ENCODE assay signal across 1 cellular context in the genomic region with DNA sequence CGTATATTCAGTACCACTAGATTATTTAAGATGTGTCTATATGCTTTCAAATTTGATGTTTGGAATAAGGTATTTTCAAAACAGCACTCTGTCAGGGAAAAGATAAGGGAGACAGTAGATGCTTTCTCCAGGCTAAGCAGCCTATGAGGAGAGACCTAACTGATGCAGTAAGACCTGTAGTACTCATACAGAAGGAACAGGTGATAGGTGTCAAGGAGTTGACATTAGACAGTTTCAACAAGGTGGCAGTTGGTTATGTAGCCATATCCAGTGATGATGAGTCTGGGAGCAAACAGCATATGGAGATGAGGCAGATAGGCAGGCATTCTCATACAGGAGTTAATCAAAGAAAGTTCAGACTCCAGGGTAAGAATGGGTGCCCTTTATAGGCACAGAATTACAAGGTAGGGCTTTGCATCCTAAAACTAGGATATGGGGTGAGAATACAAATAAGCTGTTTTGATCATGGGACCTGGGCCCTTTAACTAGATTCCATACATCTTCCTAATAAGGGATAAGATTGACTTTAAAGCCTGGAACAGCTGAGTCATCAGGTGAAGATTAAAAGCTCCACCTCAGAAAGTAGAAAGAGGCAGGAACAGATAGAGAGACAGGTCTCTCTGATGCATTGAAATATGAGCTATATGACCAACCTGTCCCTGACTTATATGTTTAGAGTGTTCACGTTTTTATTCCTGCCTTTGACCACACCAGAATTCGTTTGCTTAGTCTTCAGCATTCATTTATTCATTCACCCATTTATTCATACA.
TF ChIP-seq lines count a peak whose summit lies in the region.

No MANE protein-coding gene starts in this region.

TF ChIP-seq in K562, 482 proteins besides CTCF, POLR2A, EP300 and RAD21 (continued from another document and continues in another):
- TF ChIP-seq, protein P1, sequence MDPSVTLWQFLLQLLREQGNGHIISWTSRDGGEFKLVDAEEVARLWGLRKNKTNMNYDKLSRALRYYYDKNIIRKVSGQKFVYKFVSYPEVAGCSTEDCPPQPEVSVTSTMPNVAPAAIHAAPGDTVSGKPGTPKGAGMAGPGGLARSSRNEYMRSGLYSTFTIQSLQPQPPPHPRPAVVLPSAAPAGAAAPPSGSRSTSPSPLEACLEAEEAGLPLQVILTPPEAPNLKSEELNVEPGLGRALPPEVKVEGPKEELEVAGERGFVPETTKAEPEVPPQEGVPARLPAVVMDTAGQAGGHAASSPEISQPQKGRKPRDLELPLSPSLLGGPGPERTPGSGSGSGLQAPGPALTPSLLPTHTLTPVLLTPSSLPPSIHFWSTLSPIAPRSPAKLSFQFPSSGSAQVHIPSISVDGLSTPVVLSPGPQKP (CRISPR knock-in tag; IDR thresholded peaks at IDR 0.05) = no peak
- TF ChIP-seq, protein P2, sequence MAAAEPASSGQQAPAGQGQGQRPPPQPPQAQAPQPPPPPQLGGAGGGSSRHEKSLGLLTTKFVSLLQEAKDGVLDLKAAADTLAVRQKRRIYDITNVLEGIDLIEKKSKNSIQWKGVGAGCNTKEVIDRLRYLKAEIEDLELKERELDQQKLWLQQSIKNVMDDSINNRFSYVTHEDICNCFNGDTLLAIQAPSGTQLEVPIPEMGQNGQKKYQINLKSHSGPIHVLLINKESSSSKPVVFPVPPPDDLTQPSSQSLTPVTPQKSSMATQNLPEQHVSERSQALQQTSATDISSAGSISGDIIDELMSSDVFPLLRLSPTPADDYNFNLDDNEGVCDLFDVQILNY (CRISPR knock-in tag; IDR thresholded peaks at IDR 0.05) = no peak
- TF ChIP-seq ZSCAN32 (CRISPR knock-in tag; IDR thresholded peaks at IDR 0.05) (no peak), HIVEP1 (CRISPR knock-in tag; IDR thresholded peaks at IDR 0.05) (no peak), JUND (IDR thresholded peaks at IDR 0.05; ENCODE audit: borderline replicate concordance, low read depth, low read length) (peak; percentile 44; the same call in 1 of the 2 replicates), JUND (tag; IDR thresholded peaks at IDR 0.05; ENCODE audit: borderline replicate concordance, low read depth, low read length) (peak; percentile 54; the same call in 1 of the 3 replicates), PML (IDR thresholded peaks at IDR 0.05; ENCODE audit: low read length) (no peak), TCF7L2 (IDR thresholded peaks at IDR 0.05; ENCODE audit: low read depth, low read length) (no peak), SPI1 (IDR thresholded peaks at IDR 0.05; ENCODE audit: borderline replicate concordance, low read depth, low read length) (no peak), GABPB2 (CRISPR knock-in tag; conservative IDR thresholded peaks at IDR 0.05) (no peak), KDM1A (IDR thresholded peaks at IDR 0.05) (no peak), HMGN3 (IDR thresholded peaks at IDR 0.05; ENCODE audit: borderline replicate concordance, extremely low read depth, insufficient read length, low read depth, low read length) (no peak), CCNT2 (IDR thresholded peaks at IDR 0.05; ENCODE audit: borderline replicate concordance, extremely low read depth, insufficient read length, low read depth, low read length) (no peak), ZNF197 (CRISPR knock-in tag; IDR thresholded peaks at IDR 0.05; ENCODE audit: low read depth) (no peak), MAFG (tag; conservative IDR thresholded peaks at IDR 0.05) (peak; percentile 91), SMC3 (conservative IDR thresholded peaks at IDR 0.05; ENCODE audit: insufficient read depth, low read depth, low read length) (no peak), SMAD4 (CRISPR knock-in tag; conservative IDR thresholded peaks at IDR 0.05) (no peak), C11orf30 (IDR thresholded peaks at IDR 0.05; ENCODE audit: low read depth) (peak; percentile 90), ZNF778 (CRISPR knock-in tag; IDR thresholded peaks at IDR 0.05) (no peak), BRD4 (IDR thresholded peaks at IDR 0.05) (no peak), FOSL1 (tag; conservative IDR thresholded peaks at IDR 0.05) (peak; percentile 81), ZBTB8A (IDR thresholded peaks at IDR 0.05; ENCODE audit: partially characterized antibody) (no peak)
- TF ChIP-seq, protein P3, sequence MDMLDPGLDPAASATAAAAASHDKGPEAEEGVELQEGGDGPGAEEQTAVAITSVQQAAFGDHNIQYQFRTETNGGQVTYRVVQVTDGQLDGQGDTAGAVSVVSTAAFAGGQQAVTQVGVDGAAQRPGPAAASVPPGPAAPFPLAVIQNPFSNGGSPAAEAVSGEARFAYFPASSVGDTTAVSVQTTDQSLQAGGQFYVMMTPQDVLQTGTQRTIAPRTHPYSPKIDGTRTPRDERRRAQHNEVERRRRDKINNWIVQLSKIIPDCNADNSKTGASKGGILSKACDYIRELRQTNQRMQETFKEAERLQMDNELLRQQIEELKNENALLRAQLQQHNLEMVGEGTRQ (CRISPR knock-in tag; IDR thresholded peaks at IDR 0.05) = no peak
- TF ChIP-seq, protein P4, sequence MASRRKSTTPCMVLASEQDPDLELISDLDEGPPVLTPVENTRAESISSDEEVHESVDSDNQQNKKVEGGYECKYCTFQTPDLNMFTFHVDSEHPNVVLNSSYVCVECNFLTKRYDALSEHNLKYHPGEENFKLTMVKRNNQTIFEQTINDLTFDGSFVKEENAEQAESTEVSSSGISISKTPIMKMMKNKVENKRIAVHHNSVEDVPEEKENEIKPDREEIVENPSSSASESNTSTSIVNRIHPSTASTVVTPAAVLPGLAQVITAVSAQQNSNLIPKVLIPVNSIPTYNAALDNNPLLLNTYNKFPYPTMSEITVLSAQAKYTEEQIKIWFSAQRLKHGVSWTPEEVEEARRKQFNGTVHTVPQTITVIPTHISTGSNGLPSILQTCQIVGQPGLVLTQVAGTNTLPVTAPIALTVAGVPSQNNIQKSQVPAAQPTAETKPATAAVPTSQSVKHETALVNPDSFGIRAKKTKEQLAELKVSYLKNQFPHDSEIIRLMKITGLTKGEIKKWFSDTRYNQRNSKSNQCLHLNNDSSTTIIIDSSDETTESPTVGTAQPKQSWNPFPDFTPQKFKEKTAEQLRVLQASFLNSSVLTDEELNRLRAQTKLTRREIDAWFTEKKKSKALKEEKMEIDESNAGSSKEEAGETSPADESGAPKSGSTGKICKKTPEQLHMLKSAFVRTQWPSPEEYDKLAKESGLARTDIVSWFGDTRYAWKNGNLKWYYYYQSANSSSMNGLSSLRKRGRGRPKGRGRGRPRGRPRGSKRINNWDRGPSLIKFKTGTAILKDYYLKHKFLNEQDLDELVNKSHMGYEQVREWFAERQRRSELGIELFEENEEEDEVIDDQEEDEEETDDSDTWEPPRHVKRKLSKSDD (conservative IDR thresholded peaks at IDR 0.05; ENCODE audit: low read length) = no peak
- TF ChIP-seq, protein P5, sequence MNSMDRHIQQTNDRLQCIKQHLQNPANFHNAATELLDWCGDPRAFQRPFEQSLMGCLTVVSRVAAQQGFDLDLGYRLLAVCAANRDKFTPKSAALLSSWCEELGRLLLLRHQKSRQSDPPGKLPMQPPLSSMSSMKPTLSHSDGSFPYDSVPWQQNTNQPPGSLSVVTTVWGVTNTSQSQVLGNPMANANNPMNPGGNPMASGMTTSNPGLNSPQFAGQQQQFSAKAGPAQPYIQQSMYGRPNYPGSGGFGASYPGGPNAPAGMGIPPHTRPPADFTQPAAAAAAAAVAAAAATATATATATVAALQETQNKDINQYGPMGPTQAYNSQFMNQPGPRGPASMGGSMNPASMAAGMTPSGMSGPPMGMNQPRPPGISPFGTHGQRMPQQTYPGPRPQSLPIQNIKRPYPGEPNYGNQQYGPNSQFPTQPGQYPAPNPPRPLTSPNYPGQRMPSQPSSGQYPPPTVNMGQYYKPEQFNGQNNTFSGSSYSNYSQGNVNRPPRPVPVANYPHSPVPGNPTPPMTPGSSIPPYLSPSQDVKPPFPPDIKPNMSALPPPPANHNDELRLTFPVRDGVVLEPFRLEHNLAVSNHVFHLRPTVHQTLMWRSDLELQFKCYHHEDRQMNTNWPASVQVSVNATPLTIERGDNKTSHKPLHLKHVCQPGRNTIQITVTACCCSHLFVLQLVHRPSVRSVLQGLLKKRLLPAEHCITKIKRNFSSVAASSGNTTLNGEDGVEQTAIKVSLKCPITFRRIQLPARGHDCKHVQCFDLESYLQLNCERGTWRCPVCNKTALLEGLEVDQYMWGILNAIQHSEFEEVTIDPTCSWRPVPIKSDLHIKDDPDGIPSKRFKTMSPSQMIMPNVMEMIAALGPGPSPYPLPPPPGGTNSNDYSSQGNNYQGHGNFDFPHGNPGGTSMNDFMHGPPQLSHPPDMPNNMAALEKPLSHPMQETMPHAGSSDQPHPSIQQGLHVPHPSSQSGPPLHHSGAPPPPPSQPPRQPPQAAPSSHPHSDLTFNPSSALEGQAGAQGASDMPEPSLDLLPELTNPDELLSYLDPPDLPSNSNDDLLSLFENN (IDR thresholded peaks at IDR 0.05; ENCODE audit: low read depth in 2 of 2, low read length in 2 of 2) = no peak
- TF ChIP-seq, protein P6, sequence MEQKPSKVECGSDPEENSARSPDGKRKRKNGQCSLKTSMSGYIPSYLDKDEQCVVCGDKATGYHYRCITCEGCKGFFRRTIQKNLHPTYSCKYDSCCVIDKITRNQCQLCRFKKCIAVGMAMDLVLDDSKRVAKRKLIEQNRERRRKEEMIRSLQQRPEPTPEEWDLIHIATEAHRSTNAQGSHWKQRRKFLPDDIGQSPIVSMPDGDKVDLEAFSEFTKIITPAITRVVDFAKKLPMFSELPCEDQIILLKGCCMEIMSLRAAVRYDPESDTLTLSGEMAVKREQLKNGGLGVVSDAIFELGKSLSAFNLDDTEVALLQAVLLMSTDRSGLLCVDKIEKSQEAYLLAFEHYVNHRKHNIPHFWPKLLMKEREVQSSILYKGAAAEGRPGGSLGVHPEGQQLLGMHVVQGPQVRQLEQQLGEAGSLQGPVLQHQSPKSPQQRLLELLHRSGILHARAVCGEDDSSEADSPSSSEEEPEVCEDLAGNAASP (IDR thresholded peaks at IDR 0.05) = no peak
- TF ChIP-seq, protein P7, sequence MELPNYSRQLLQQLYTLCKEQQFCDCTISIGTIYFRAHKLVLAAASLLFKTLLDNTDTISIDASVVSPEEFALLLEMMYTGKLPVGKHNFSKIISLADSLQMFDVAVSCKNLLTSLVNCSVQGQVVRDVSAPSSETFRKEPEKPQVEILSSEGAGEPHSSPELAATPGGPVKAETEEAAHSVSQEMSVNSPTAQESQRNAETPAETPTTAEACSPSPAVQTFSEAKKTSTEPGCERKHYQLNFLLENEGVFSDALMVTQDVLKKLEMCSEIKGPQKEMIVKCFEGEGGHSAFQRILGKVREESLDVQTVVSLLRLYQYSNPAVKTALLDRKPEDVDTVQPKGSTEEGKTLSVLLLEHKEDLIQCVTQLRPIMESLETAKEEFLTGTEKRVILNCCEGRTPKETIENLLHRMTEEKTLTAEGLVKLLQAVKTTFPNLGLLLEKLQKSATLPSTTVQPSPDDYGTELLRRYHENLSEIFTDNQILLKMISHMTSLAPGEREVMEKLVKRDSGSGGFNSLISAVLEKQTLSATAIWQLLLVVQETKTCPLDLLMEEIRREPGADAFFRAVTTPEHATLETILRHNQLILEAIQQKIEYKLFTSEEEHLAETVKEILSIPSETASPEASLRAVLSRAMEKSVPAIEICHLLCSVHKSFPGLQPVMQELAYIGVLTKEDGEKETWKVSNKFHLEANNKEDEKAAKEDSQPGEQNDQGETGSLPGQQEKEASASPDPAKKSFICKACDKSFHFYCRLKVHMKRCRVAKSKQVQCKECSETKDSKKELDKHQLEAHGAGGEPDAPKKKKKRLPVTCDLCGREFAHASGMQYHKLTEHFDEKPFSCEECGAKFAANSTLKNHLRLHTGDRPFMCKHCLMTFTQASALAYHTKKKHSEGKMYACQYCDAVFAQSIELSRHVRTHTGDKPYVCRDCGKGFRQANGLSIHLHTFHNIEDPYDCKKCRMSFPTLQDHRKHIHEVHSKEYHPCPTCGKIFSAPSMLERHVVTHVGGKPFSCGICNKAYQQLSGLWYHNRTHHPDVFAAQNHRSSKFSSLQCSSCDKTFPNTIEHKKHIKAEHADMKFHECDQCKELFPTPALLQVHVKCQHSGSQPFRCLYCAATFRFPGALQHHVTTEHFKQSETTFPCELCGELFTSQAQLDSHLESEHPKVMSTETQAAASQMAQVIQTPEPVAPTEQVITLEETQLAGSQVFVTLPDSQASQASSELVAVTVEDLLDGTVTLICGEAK (IDR thresholded peaks at IDR 0.05) = no peak
- TF ChIP-seq, protein P7 (CRISPR knock-in tag; IDR thresholded peaks at IDR 0.05) = no peak
